Comparison of ENCODE assay signal across 1 cellular context in the genomic region with DNA sequence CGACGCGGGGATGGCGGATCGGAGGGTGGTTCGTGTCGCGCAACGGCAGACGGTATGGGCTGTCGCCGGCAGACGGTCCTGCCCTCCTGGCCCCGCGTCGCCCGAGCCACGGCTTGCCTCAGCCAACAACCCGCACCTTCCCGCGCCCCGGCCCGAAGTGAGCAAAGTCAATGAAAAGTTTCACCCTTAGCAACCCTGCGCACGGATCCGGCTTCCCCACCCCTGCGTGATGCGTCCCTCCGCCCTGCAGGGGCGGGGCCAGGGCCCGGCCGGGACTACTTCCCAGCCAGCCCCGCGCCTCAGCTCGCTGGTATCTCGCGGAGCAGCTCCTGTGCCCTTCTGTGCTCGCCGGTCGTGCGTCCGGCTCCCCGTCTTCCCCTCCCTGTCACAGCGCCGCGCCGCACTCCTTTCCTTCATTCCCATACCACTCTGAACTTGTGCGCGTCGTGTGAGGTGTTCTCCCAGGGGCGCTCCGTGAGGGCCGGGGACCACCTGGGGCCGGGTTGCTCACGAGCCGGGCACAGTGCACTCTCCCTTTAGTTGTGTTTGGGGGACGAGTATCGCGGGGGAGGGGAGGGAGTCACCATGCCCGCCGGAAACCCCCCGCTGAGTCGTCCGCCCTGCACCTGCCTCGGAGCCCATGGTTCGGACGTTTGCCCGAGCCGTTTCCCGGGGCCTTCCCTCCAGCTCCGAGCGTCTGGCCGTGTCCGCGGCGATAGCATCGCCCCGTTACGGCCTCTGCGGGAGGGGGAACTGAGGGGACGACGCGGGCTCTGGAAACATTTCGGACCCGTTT.
TF ChIP-seq lines count a peak whose summit lies in the region.

Gene TOB2, minus strand, starts transcription at position 163 of the 796 bp plus-strand sequence. CDS start 9,456 bp downstream, outside the sequence.

TF ChIP-seq in K562, 482 proteins besides CTCF, POLR2A, EP300 and RAD21 (continued from another document and continues in another):
- no peak for TF ChIP-seq ARHGAP35 (IDR thresholded peaks at IDR 0.05; ENCODE audit: partially characterized antibody)
- TF ChIP-seq ZBED1 (IDR thresholded peaks at IDR 0.05): no peak; the same call in 1 of the 2 replicates
- TF ChIP-seq HDAC6 (IDR thresholded peaks at IDR 0.05; ENCODE audit: low read depth, low read length): no peak
- TF ChIP-seq ADNP (tag; IDR thresholded peaks at IDR 0.05): no peak
- no peak for TF ChIP-seq CEBPZ (IDR thresholded peaks at IDR 0.05; ENCODE audit: borderline replicate concordance, low read depth, low read length)
- no peak for TF ChIP-seq ZSCAN29 (IDR thresholded peaks at IDR 0.05)
- no peak for TF ChIP-seq ZNF146 (CRISPR knock-in tag; IDR thresholded peaks at IDR 0.05; ENCODE audit: unreplicated experiment)
- TF ChIP-seq, protein P1, sequence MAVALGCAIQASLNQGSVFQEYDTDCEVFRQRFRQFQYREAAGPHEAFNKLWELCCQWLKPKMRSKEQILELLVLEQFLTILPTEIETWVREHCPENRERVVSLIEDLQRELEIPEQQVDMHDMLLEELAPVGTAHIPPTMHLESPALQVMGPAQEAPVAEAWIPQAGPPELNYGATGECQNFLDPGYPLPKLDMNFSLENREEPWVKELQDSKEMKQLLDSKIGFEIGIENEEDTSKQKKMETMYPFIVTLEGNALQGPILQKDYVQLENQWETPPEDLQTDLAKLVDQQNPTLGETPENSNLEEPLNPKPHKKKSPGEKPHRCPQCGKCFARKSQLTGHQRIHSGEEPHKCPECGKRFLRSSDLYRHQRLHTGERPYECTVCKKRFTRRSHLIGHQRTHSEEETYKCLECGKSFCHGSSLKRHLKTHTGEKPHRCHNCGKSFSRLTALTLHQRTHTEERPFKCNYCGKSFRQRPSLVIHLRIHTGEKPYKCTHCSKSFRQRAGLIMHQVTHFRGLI (CRISPR knock-in tag; IDR thresholded peaks at IDR 0.05): no peak
- TF ChIP-seq TRIM28 (IDR thresholded peaks at IDR 0.05): no peak
- no peak for TF ChIP-seq SP2 (IDR thresholded peaks at IDR 0.05; ENCODE audit: extremely low read depth, low read depth, low read length, poor library complexity, severe bottlenecking)
- TF ChIP-seq CC2D1A (IDR thresholded peaks at IDR 0.05): no peak
- TF ChIP-seq CBX5 (IDR thresholded peaks at IDR 0.05; ENCODE audit: borderline replicate concordance, low read depth): no peak
- no peak for TF ChIP-seq SMAD3 (CRISPR knock-in tag; conservative IDR thresholded peaks at IDR 0.05)
- TF ChIP-seq ZNF347 (CRISPR knock-in tag; IDR thresholded peaks at IDR 0.05; ENCODE audit: low read depth): no peak
- 0 out of 2 replicates have a peak, but pooled peaks have one; percentile 9 for TF ChIP-seq MAFK (IDR thresholded peaks at IDR 0.05; ENCODE audit: low read length)
- TF ChIP-seq SPI1 (IDR thresholded peaks at IDR 0.05; ENCODE audit: borderline replicate concordance, low read depth, low read length): no peak
- TF ChIP-seq SIRT6 (IDR thresholded peaks at IDR 0.05; ENCODE audit: low read depth, low read length): no peak
- TF ChIP-seq E2F3 (CRISPR knock-in tag; IDR thresholded peaks at IDR 0.05): no peak
- TF ChIP-seq NFIX (CRISPR knock-in tag; IDR thresholded peaks at IDR 0.05; ENCODE audit: low read depth): no peak
- no peak for TF ChIP-seq MTF1 (CRISPR knock-in tag; IDR thresholded peaks at IDR 0.05; ENCODE audit: borderline replicate concordance)
- no peak for TF ChIP-seq ZFPM2 (CRISPR knock-in tag; IDR thresholded peaks at IDR 0.05)
- peak; percentile 30 for TF ChIP-seq CHD1 (IDR thresholded peaks at IDR 0.05; ENCODE audit: low read length)
- TF ChIP-seq SREBF2 (CRISPR knock-in tag; IDR thresholded peaks at IDR 0.05): no peak
- 0 out of 2 replicates have a peak, but pooled peaks have one; percentile 4 for TF ChIP-seq TCF3 (CRISPR knock-in tag; IDR thresholded peaks at IDR 0.05)
- no peak; the same call in 1 of the 2 replicates for TF ChIP-seq STAG1 (CRISPR knock-in tag; IDR thresholded peaks at IDR 0.05; ENCODE audit: borderline replicate concordance)
- no peak for TF ChIP-seq ZNF512 (tag; IDR thresholded peaks at IDR 0.05)
- peak in 1 of 2 experiments; percentile 74; a peak in 2 of 4 replicates for TF ChIP-seq FOXA3 (CRISPR knock-in tag; conservative IDR thresholded peaks at IDR 0.05 in 1 of 2, IDR thresholded peaks at IDR 0.05 in 1 of 2)
- TF ChIP-seq KLF6 (CRISPR knock-in tag; IDR thresholded peaks at IDR 0.05; ENCODE audit: borderline replicate concordance): peak; percentile 91; the same call in 1 of the 2 replicates
- TF ChIP-seq SMARCA4 (IDR thresholded peaks at IDR 0.05): 0 out of 2 replicates have a peak, but pooled peaks have one; percentile 21
- TF ChIP-seq RERE (CRISPR knock-in tag; IDR thresholded peaks at IDR 0.05; ENCODE audit: borderline replicate concordance): no peak
- TF ChIP-seq, protein P2, sequence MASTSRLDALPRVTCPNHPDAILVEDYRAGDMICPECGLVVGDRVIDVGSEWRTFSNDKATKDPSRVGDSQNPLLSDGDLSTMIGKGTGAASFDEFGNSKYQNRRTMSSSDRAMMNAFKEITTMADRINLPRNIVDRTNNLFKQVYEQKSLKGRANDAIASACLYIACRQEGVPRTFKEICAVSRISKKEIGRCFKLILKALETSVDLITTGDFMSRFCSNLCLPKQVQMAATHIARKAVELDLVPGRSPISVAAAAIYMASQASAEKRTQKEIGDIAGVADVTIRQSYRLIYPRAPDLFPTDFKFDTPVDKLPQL (IDR thresholded peaks at IDR 0.05; ENCODE audit: extremely low read depth, insufficient read length): no peak
- TF ChIP-seq RBM39 (optimal IDR thresholded peaks at IDR 0.05; ENCODE audit: low read depth, low read length): no peak
- TF ChIP-seq SP1 (CRISPR knock-in tag; IDR thresholded peaks at IDR 0.05): peak; percentile 99
- peak; percentile 76 for TF ChIP-seq RFX1 (IDR thresholded peaks at IDR 0.05)
- TF ChIP-seq PCBP2 (IDR thresholded peaks at IDR 0.05; ENCODE audit: low read depth, low read length, poor library complexity, severe bottlenecking): no peak
- TF ChIP-seq, protein P3, sequence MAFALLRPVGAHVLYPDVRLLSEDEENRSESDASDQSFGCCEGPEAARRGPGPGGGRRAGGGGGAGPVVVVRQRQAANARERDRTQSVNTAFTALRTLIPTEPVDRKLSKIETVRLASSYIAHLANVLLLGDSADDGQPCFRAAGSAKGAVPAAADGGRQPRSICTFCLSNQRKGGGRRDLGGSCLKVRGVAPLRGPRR (CRISPR knock-in tag; IDR thresholded peaks at IDR 0.05): 0 out of 2 replicates have a peak, but pooled peaks have one; percentile 52
- no peak for TF ChIP-seq ZNF239 (CRISPR knock-in tag; IDR thresholded peaks at IDR 0.05)
